In genomic region chr20:39789411-39789810, GRCh38 we compare ENCODE assay signal across 18 cellular contexts.
DNase-seq lines count a peak whose midpoint lies in the region; ATAC-seq, FAIRE-seq and TF ChIP-seq lines count a peak whose summit lies in the region.
"Had no signal": no experiment of that assay in that cellular context is flagged by ENCODE, and none has a peak within 500 bp of the region (broad histone marks: within the 10 kb centered on the region; RNA-seq: fewer than 3 reads in every experiment).

No MANE protein-coding gene starts in this region.

- no peaks in the 10 kb centered on the region for H3K4me1 ChIP-seq in upper lobe of right lung
- H3K4me1 ChIP-seq in vagina, result no peaks in the 10 kb centered on the region
- H3K4me1 ChIP-seq: BLaER1 had no signal

- H3K27me3 ChIP-seq in bronchial epithelial cell (ENCODE audit: control insufficient read depth, insufficient read depth, low read length) (no peaks in the 10 kb centered on the region), upper lobe of right lung (no peaks in the 10 kb centered on the region), vagina (no peaks in the 10 kb centered on the region)
- H3K27me3 ChIP-seq: BLaER1 had no signal

- H3K9me3 ChIP-seq in upper lobe of right lung (no peaks in the 10 kb centered on the region), vagina (no peaks in the 10 kb centered on the region)
- H3K9me3 ChIP-seq: BLaER1 had no signal

- ATAC-seq in GM18907 (IDR thresholded peaks at IDR 0.05; ENCODE audit: unreplicated experiment), result peak; percentile 78
- ATAC-seq in HG03460 (IDR thresholded peaks at IDR 0.05; ENCODE audit: unreplicated experiment), result peak; percentile 74
- no peak for ATAC-seq in upper lobe of right lung
- ATAC-seq in GM18868 (IDR thresholded peaks at IDR 0.05; ENCODE audit: unreplicated experiment), result no peak
- no peak for ATAC-seq in GM18519 (IDR thresholded peaks at IDR 0.05; ENCODE audit: low FRiP score, unreplicated experiment)
- ATAC-seq: CD8-positive, alpha-beta T cell; PC-3 had no signal

- no peak for TF ChIP-seq POLR2A in vagina (IDR thresholded peaks at IDR 0.05)

- TF ChIP-seq CTCF in GM12865 (IDR thresholded peaks at IDR 0.05; ENCODE audit: insufficient read depth, low read depth, low read length, missing control alignments) (no peak), bronchial epithelial cell (IDR thresholded peaks at IDR 0.05; ENCODE audit: insufficient read depth, low read length, severe bottlenecking) (peak; percentile 13), upper lobe of right lung (IDR thresholded peaks at IDR 0.05) (no peak), vagina (IDR thresholded peaks at IDR 0.05) (no peak)

- DNase-seq in GM12865 (ENCODE audit: low read depth), result peak; percentile 20
- DNase-seq in bronchial epithelial cell (ENCODE audit: low read depth), result peak; percentile 62
- DNase-seq in upper lobe of right lung, result no peak
- DNase-seq in vagina (ENCODE audit: extremely low spot score in 2 of 2), result no peak
- DNase-seq: 8988T; CD8-positive, alpha-beta T cell; HFFc6; NCI-H1436 treated with DMSO at 0.1 percent for 48 hours; NCI-H2029 treated with DMSO at 0.1 percent for 48 hours; NCI-H2171 treated with DMSO at 0.1 percent for 48 hours; NCI-H446 treated with DMSO at 0.1 percent for 48 hours; PC-3 had no signal

- no peak overlapping the region for H3K4me3 ChIP-seq in GM12865 (ENCODE audit: low read depth, low read length)
- no peak overlapping the region for H3K4me3 ChIP-seq in bronchial epithelial cell (ENCODE audit: low read depth, low read length)
- H3K4me3 ChIP-seq in upper lobe of right lung, result no peak overlapping the region
- H3K4me3 ChIP-seq in vagina, result no peak overlapping the region
- H3K4me3 ChIP-seq: BLaER1 had no signal

- intact Hi-C loops in upper lobe of right lung (cut with DNase I) (no loop called here), vagina (cut with DNase I) (no loop called here)

- H3K27ac ChIP-seq in upper lobe of right lung (no peak overlapping the region), vagina (no peak overlapping the region)
- H3K27ac ChIP-seq: BLaER1 had no signal

- FAIRE-seq in bronchial epithelial cell (lab: Jason Lieb, UNC), result no peak
- FAIRE-seq: H54 had no signal

- no peaks in the 10 kb centered on the region for H3K36me3 ChIP-seq in bronchial epithelial cell (ENCODE audit: control insufficient read depth, insufficient read depth, low read length)
- no peaks in the 10 kb centered on the region for H3K36me3 ChIP-seq in upper lobe of right lung
- no peaks in the 10 kb centered on the region for H3K36me3 ChIP-seq in vagina
- H3K36me3 ChIP-seq: BLaER1 had no signal

Comparison
In these comparisons a context has a peak if more than half of its experiments do, and no peak if none do; other contexts are left out.
1. DNase-seq: peak in GM12865 (single experiment) and bronchial epithelial cell (single experiment); none in upper lobe of right lung (single experiment) and vagina (0 of 2).
2. ATAC-seq: peak in GM18907 (single experiment) and HG03460 (single experiment); none in upper lobe of right lung (single experiment), GM18868 (single experiment) and GM18519 (single experiment).